ENCODE assay signal across 16 cellular contexts in genomic region chr2:238567996-238568395, GRCh38.
DNase-seq lines count a peak whose midpoint lies in the region; ATAC-seq and TF ChIP-seq lines count a peak whose summit lies in the region.
"Had no signal": no experiment of that assay in that cellular context is flagged by ENCODE, and none has a peak within 500 bp of the region (broad histone marks: within the 10 kb centered on the region; RNA-seq: fewer than 3 reads in every experiment).

No MANE protein-coding gene starts in this region.

- H3K27me3 ChIP-seq in right atrium auricular region (no peaks in the 10 kb centered on the region), upper lobe of left lung (no peaks in the 10 kb centered on the region)
- H3K27me3 ChIP-seq: BLaER1 had no signal

- TF ChIP-seq POLR2A in upper lobe of left lung (IDR thresholded peaks at IDR 0.05): no peak

- H3K4me1 ChIP-seq in right atrium auricular region: no peaks in the 10 kb centered on the region
- H3K4me1 ChIP-seq in upper lobe of left lung: peaks cover 0 to 37% (median 12%) of the 10 kb centered on the region in 4 donors
- H3K4me1 ChIP-seq: Caco-2 had no signal

- intact Hi-C loops in cardiac septum (cut with DNase I) (no loop called here), posterior vena cava (cut with DNase I) (no loop called here)

- ATAC-seq in upper lobe of left lung (ENCODE audit: low FRiP score in 2 of 2): no peak
- no peak for ATAC-seq in GM21367 (IDR thresholded peaks at IDR 0.05; ENCODE audit: unreplicated experiment)
- no peak for ATAC-seq in GM21381 (IDR thresholded peaks at IDR 0.05; ENCODE audit: unreplicated experiment)
- ATAC-seq: CD8-positive, alpha-beta T cell; GM23338 had no signal

- H3K27ac ChIP-seq in right atrium auricular region: no peak overlapping the region
- peak overlapping the region in 3 of 4 donors; percentile 77 to 90 (median 81) for H3K27ac ChIP-seq in upper lobe of left lung
- H3K27ac ChIP-seq: 22Rv1, BLaER1, C4-2B had no signal

- TF ChIP-seq EP300 in upper lobe of left lung (IDR thresholded peaks at IDR 0.05): no peak

- H3K9me3 ChIP-seq in right atrium auricular region (no peaks in the 10 kb centered on the region), upper lobe of left lung (no peaks in the 10 kb centered on the region)
- H3K9me3 ChIP-seq: BLaER1, Caco-2 had no signal

- TF ChIP-seq CTCF in right atrium auricular region (IDR thresholded peaks at IDR 0.05): no peak
- TF ChIP-seq CTCF in upper lobe of left lung (IDR thresholded peaks at IDR 0.05): no peak

- no peaks in the 10 kb centered on the region for H3K36me3 ChIP-seq in right atrium auricular region
- H3K36me3 ChIP-seq in upper lobe of left lung: no peaks in the 10 kb centered on the region
- H3K36me3 ChIP-seq: BLaER1 had no signal

- H3K4me3 ChIP-seq in right atrium auricular region (no peak overlapping the region), upper lobe of left lung (no peak overlapping the region)
- H3K4me3 ChIP-seq: BLaER1, GM23338 had no signal

- 82 to 87% methylated on average over 7 to 9 of the region's 10 CpGs for WGBS in upper lobe of left lung, 2 donors

- DNase-seq in cardiac septum (ENCODE audit: low spot score) (peak; percentile 19), right atrium auricular region (ENCODE audit: low spot score) (no peak), posterior vena cava (ENCODE audit: low spot score) (peak; percentile 64), upper lobe of left lung (no peak)
- DNase-seq: Caco-2; CD4-positive, CD25-positive, alpha-beta regulatory T cell; CD8-positive, alpha-beta T cell; DMS153; DND-41; H9 had no signal

Comparison
In these comparisons a context has a peak if more than half of its experiments do, and no peak if none do; other contexts are left out.
1. DNase-seq: peak in cardiac septum (single experiment) and posterior vena cava (single experiment); none in right atrium auricular region (single experiment) and upper lobe of left lung (0 of 2).
2. H3K27ac ChIP-seq: peak in upper lobe of left lung (3 of 4); none in right atrium auricular region (0 of 2).